ENCODE assay signal across 8 cellular contexts in the genomic region with DNA sequence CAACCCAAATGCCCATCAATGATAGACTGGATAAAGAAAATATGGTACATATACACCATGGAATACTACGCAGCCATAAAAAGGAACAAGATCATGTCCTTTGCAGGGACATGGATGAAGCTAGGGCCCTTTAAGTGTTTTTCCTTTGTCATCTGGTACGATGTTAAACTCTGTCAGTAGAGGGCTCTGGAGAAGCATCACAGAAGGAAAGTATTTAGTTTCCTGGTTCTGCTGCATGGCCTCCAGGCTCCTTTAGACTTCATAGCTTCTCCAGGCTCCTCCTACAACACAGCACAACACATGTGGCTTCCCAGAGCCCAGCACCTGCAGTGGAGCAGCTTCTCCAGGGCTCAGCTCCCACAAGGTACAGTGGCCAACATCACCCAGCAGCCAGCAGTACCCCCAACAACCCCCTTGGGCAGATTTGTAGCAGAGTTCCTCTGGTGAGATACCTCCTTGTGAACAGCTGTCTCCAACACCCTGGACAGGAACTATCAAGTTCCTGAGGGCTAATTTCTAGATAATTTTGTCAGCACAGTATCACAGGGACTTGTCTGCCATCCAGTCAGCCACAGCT.
DNase-seq lines count a peak whose midpoint lies in the region; ATAC-seq and TF ChIP-seq lines count a peak whose summit lies in the region.

No MANE protein-coding gene starts in this region.

- H3K27ac Mint-ChIP-seq in nephron progenitor cell: no peak overlapping the region

- H3K4me3 ChIP-seq in BJ (ENCODE audit: low read depth, low read length): no peak overlapping the region

- no peak overlapping the region for H3K4me3 Mint-ChIP-seq in nephron progenitor cell

- H3K36me3 Mint-ChIP-seq in nephron progenitor cell (ENCODE audit: low read depth): no peaks in the 10 kb centered on the region

- H3K27me3 ChIP-seq in BJ (ENCODE audit: control insufficient read depth, insufficient read depth, low read length): no peaks in the 10 kb centered on the region; the same call in 1 of the 2 replicates

- H3K27me3 Mint-ChIP-seq in nephron progenitor cell (ENCODE audit: low read depth, poor library complexity): peaks cover 5% of the 10 kb centered on the region

- CTCF ChIA-PET in BJ (lab: Yijun Ruan, JAX): interaction anchor here (0.7 to 7.5 kb wide), 15 partner anchors 7 to 160 kb away, joined by 3 to 52 read pairs (median 4); no protein-coding TSS in a partner anchor

- ATAC-seq in GM19452 (IDR thresholded peaks at IDR 0.05; ENCODE audit: unreplicated experiment) (peak; percentile 65), esophagus mucosa (peak; percentile 58)

- no peaks in the 10 kb centered on the region for H3K4me1 Mint-ChIP-seq in nephron progenitor cell

- no peaks in the 10 kb centered on the region; the same call in 1 of the 2 replicates for H3K36me3 ChIP-seq in BJ (ENCODE audit: control insufficient read depth, insufficient read depth, low read length)

- no peaks in the 10 kb centered on the region for H3K9me3 Mint-ChIP-seq in nephron progenitor cell

- POLR2A ChIA-PET in BJ (lab: Charles Lee): no interaction called here

- TF ChIP-seq CTCF in BJ (IDR thresholded peaks at IDR 0.05; ENCODE audit: insufficient read depth, low read depth, low read length): peak; percentile 39
- no peak for TF ChIP-seq CTCF in nephron progenitor cell (IDR thresholded peaks at IDR 0.05)

- DNase-seq in BJ (ENCODE audit: low read depth) (no peak), NCI-H226 (peak; percentile 30), NCI-H524 treated with DMSO at 0.1 percent for 48 hours (lab: John Stamatoyannopoulos, UW) (no peak), islet precursor cell (no peak), nephron progenitor cell (no peak), C1 segment of cervical spinal cord (lab: John Stamatoyannopoulos, UW) (no peak)
